7 cellular contexts compared by ENCODE assay signal in genomic region chr20:47845397-47846030, GRCh38.
DNase-seq lines count a peak whose midpoint lies in the region; ATAC-seq and TF ChIP-seq lines count a peak whose summit lies in the region.
"Not testable (repeated sequence)": the region's sequence is repeated elsewhere in the genome, so short reads cannot be mapped to it uniquely, and the experiment has no call there.

No MANE protein-coding gene starts in this region.

- H3K9me3 Mint-ChIP-seq in MCF 10A (ENCODE audit: unreplicated experiment); naive thymus-derived CD8-positive, alpha-beta T cell; stimulated activated effector memory CD8-positive, alpha-beta T cell treated with anti-CD3 and anti-CD28 coated beads, Interleukin-12 subunit alpha, Interleukin-12 subunit beta, amount 100 ng/mL, for 72 hours: not testable (repeated sequence)

- H3K36me3 ChIP-seq in PC-9 (ENCODE audit: low read depth): not testable (repeated sequence)

- peak overlapping the region; percentile 95 for H3K27ac ChIP-seq in PC-9

- peaks cover 46% of the 10 kb centered on the region for H3F3A ChIP-seq in PC-9 (ENCODE audit: insufficient read depth, low read depth)

- POLR2A ChIA-PET in PC-9 (lab: Charles Lee; ENCODE audit: unreplicated experiment); naive thymus-derived CD8-positive, alpha-beta T cell (lab: Charles Lee): not testable (repeated sequence)
- POLR2A ChIA-PET in MCF 10A (lab: Yijun Ruan, JAX): interaction anchor here (1.1 to 1.3 kb wide), 2 partner anchors 27 to 53 kb away, joined by 3 to 5 read pairs; no protein-coding TSS in a partner anchor

- peaks cover 70% of the 10 kb centered on the region for H3K4me1 ChIP-seq in PC-9 (replicated peaks; ENCODE audit: insufficient read depth)

- DNase-seq in DMS 273 (lab: John Stamatoyannopoulos, UW; ENCODE audit: unreplicated experiment): peak; percentile 82
- DNase-seq in NCI-H1694 treated with DMSO at 0.1 percent for 48 hours (lab: John Stamatoyannopoulos, UW): peak; percentile 28
- peak; percentile 51 to 57 for DNase-seq in PC-9
- peak; percentile 29 for DNase-seq in SW480 (ENCODE audit: low spot score)
- DNase-seq in MCF 10A (ENCODE audit: unreplicated experiment); stimulated activated effector memory CD8-positive, alpha-beta T cell treated with anti-CD3 and anti-CD28 coated beads, Interleukin-12 subunit alpha, Interleukin-12 subunit beta, amount 100 ng/mL, for 72 hours (ENCODE audit: low spot score in 2 of 2): not testable (repeated sequence)
- DNase-seq in naive thymus-derived CD8-positive, alpha-beta T cell: peak in 1 of 10 donors; percentile 14

- H3K4me3 ChIP-seq in PC-9: not testable (repeated sequence)

- peak overlapping the region; percentile 80 for H3K27ac Mint-ChIP-seq in MCF 10A (ENCODE audit: low read depth, unreplicated experiment)
- peak overlapping the region in 5 of 10 donors; percentile 22 to 83 (median 60) for H3K27ac Mint-ChIP-seq in naive thymus-derived CD8-positive, alpha-beta T cell
- not testable (repeated sequence) for H3K27ac Mint-ChIP-seq in stimulated activated effector memory CD8-positive, alpha-beta T cell treated with anti-CD3 and anti-CD28 coated beads, Interleukin-12 subunit alpha, Interleukin-12 subunit beta, amount 100 ng/mL, for 72 hours

- not testable (repeated sequence) for H3K36me3 Mint-ChIP-seq in MCF 10A (ENCODE audit: insufficient read depth, unreplicated experiment); naive thymus-derived CD8-positive, alpha-beta T cell; stimulated activated effector memory CD8-positive, alpha-beta T cell treated with anti-CD3 and anti-CD28 coated beads, Interleukin-12 subunit alpha, Interleukin-12 subunit beta, amount 100 ng/mL, for 72 hours

- peak overlapping the region; percentile 69 for H3K4me2 ChIP-seq in PC-9

- not testable (repeated sequence) for H3K9me3 ChIP-seq in PC-9 (ENCODE audit: insufficient read depth, low read depth)

- intact Hi-C loops in PC-9 (cut with micrococcal nuclease; ENCODE audit: unreplicated experiment): loop anchor here (2.0 kb wide), 1 partner anchor 59 kb away; no protein-coding TSS in a partner anchor
- intact Hi-C loops in MCF 10A (cut with micrococcal nuclease): loop anchor here (2.0 kb wide), 1 partner anchor 53 kb away; no protein-coding TSS in a partner anchor

- not testable (repeated sequence) for H3K4me3 Mint-ChIP-seq in MCF 10A (ENCODE audit: unreplicated experiment); stimulated activated effector memory CD8-positive, alpha-beta T cell treated with anti-CD3 and anti-CD28 coated beads, Interleukin-12 subunit alpha, Interleukin-12 subunit beta, amount 100 ng/mL, for 72 hours
- H3K4me3 Mint-ChIP-seq in naive thymus-derived CD8-positive, alpha-beta T cell: peak overlapping the region in 4 of 10 donors; percentile 13 to 66 (median 37)

- CTCF ChIA-PET in PC-9 (lab: Charles Lee): not testable (repeated sequence)
- CTCF ChIA-PET in MCF 10A (lab: Yijun Ruan, JAX): interaction anchor here (0.6 to 2.9 kb wide), 5 partner anchors 49 to 1059 kb away, joined by 3 to 9 read pairs (median 4); no protein-coding TSS in a partner anchor

- not testable (repeated sequence) for H2AFZ ChIP-seq in PC-9

- TF ChIP-seq CTCF in PC-9 (conservative IDR thresholded peaks at IDR 0.05); MCF 10A (IDR thresholded peaks at IDR 0.05; ENCODE audit: unreplicated experiment): not testable (repeated sequence)

- not testable (repeated sequence) for BruUV-seq in PC-9 (replicated peaks; lab: Mats Ljungman, UMichigan); MCF 10A (replicated peaks; lab: Mats Ljungman, UMichigan)

- not testable (repeated sequence) for H3K79me2 ChIP-seq in PC-9 (ENCODE audit: low read depth)

- H4K20me1 ChIP-seq in PC-9 (ENCODE audit: insufficient read depth): not testable (repeated sequence)

- H3K9me2 ChIP-seq in PC-9 (ENCODE audit: insufficient read depth): not testable (repeated sequence)

- peak; percentile 38 to 72 for ATAC-seq in naive thymus-derived CD8-positive, alpha-beta T cell
- peak; percentile 2 for ATAC-seq in stimulated activated effector memory CD8-positive, alpha-beta T cell treated with anti-CD3 and anti-CD28 coated beads, Interleukin-12 subunit alpha, Interleukin-12 subunit beta, amount 100 ng/mL, for 72 hours

- H3K27me3 ChIP-seq in PC-9 (ENCODE audit: insufficient read depth, low read depth): not testable (repeated sequence)

- not testable (repeated sequence) for H3K27me3 Mint-ChIP-seq in MCF 10A (ENCODE audit: insufficient read depth, unreplicated experiment)
- peaks cover 6 to 18% (median 9%) of the 10 kb centered on the region in 5 donors for H3K27me3 Mint-ChIP-seq in naive thymus-derived CD8-positive, alpha-beta T cell

- H3K4me1 Mint-ChIP-seq in MCF 10A (ENCODE audit: insufficient read depth, unreplicated experiment): peaks cover 58% of the 10 kb centered on the region
- H3K4me1 Mint-ChIP-seq in naive thymus-derived CD8-positive, alpha-beta T cell: peaks cover 0 to 24% (median 8%) of the 10 kb centered on the region in 4 donors
- not testable (repeated sequence) for H3K4me1 Mint-ChIP-seq in stimulated activated effector memory CD8-positive, alpha-beta T cell treated with anti-CD3 and anti-CD28 coated beads, Interleukin-12 subunit alpha, Interleukin-12 subunit beta, amount 100 ng/mL, for 72 hours
